Comparison of ENCODE assay signal across 18 cellular contexts in genomic region chr10:87887548-87888289, GRCh38. TPM values are rescaled to one million over a fixed set of nuclear protein-coding genes. Genes with fewer than 3 reads are reported as not detected.
DNase-seq lines count a peak whose midpoint lies in the region; ATAC-seq and TF ChIP-seq lines count a peak whose summit lies in the region.
"Had no signal": no experiment of that assay in that cellular context is flagged by ENCODE, and none has a peak within 500 bp of the region (broad histone marks: within the 10 kb centered on the region; RNA-seq: fewer than 3 reads in every experiment).

No MANE protein-coding gene starts in this region.

- H3K9ac ChIP-seq in SK-N-SH, result no peak overlapping the region
- H3K9ac ChIP-seq: BLaER1 treated with 17β-estradiol and CSF1 and Interleukin-3, amounts not matched to agents 10 nM and 100 nM had no signal

- H3K79me2 ChIP-seq in SK-N-SH (ENCODE audit: insufficient read depth), result peaks cover 100% of the 10 kb centered on the region

- POLR2A ChIA-PET in Panc1 (lab: Charles Lee) (no interaction called here), SK-N-SH (lab: Yijun Ruan, JAX) (no interaction called here)

- intact Hi-C loops in Panc1 (cut with micrococcal nuclease; ENCODE audit: unreplicated experiment), result no loop called here
- intact Hi-C loops in sciatic nerve (cut with DNase I), result no loop called here

- peaks cover 1% of the 10 kb centered on the region for H3F3A ChIP-seq in SK-N-SH (replicated peaks; ENCODE audit: insufficient read depth)

- TF ChIP-seq RAD21 in SK-N-SH (IDR thresholded peaks at IDR 0.05; ENCODE audit: low read length), result no peak

- 90% methylated on average over 2 of the region's 2 CpGs for WGBS in SK-N-SH (ENCODE audit: low lambda C conversion rate)

- peaks cover 67% of the 10 kb centered on the region for H4K20me1 ChIP-seq in SK-N-SH (ENCODE audit: insufficient read depth)

- no peaks in the 10 kb centered on the region for H3K4me1 ChIP-seq in Panc1 (ENCODE audit: control insufficient read depth, insufficient read depth, low read length)
- peaks cover 0 to 4% of the 10 kb centered on the region in 2 experiments; a peak in 2 of 4 replicates for H3K4me1 ChIP-seq in SK-N-SH (ENCODE audit: control insufficient read depth in 1 of 2, insufficient read depth in 2 of 2, low read depth in 1 of 2, low read length in 1 of 2)
- H3K4me1 ChIP-seq: BLaER1 treated with 17β-estradiol and CSF1 and Interleukin-3, amounts not matched to agents 10 nM and 100 nM had no signal

- no peak for TF ChIP-seq CTCF in Panc1 (IDR thresholded peaks at IDR 0.05)
- TF ChIP-seq CTCF in SK-N-SH (IDR thresholded peaks at IDR 0.05), result no peak

- H3K36me3 ChIP-seq in Panc1 (ENCODE audit: control insufficient read depth, insufficient read depth, low read length) (no peaks in the 10 kb centered on the region), SK-N-SH (replicated peaks in 1 of 2; ENCODE audit: control insufficient read depth in 1 of 2, insufficient read depth in 2 of 2, low read length in 1 of 2) (peaks cover 48% of the 10 kb centered on the region in 2 experiments)

- H3K9me3 ChIP-seq in Panc1 (ENCODE audit: control insufficient read depth, insufficient read depth, low read depth, low read length), result peaks cover 4% of the 10 kb centered on the region; the same call in 1 of the 2 replicates
- no peaks in the 10 kb centered on the region; the same call in 1 of the 2 replicates for H3K9me3 ChIP-seq in SK-N-SH

- H2AFZ ChIP-seq in SK-N-SH (ENCODE audit: low read depth), result no peak overlapping the region

- TF ChIP-seq EP300 in SK-N-SH (IDR thresholded peaks at IDR 0.05; ENCODE audit: borderline replicate concordance in 1 of 2, low read depth in 1 of 2, low read length in 1 of 2), result no peak

- H3K9me2 ChIP-seq in SK-N-SH, result no peaks in the 10 kb centered on the region

- CTCF ChIA-PET in Panc1 (lab: Charles Lee) (no interaction called here), SK-N-SH (lab: Yijun Ruan, JAX) (interaction anchor here (1.1 kb wide), 1 partner anchor 502 kb away, joined by 3 read pairs; no protein-coding TSS in a partner anchor)

- in situ Hi-C loops in Panc1 (cut with HindIII; ENCODE audit: low pct_unique_long_range_greater_than_20kb, low sequenced_read_pairs), result no loop called here

- ATAC-seq in Panc1 (0 out of 2 replicates have a peak, but pooled peaks have one; percentile 45), esophagus mucosa (peak; percentile 26), sciatic nerve (peak; percentile 36), GM18868 (IDR thresholded peaks at IDR 0.05; ENCODE audit: unreplicated experiment) (no peak)
- ATAC-seq: CD8-positive, alpha-beta T cell had no signal

- BruUV-seq in Panc1 (replicated peaks; lab: Mats Ljungman, UMichigan), result TSS peak; percentile 1

- no peaks in the 10 kb centered on the region for H3K27me3 ChIP-seq in Panc1 (ENCODE audit: control insufficient read depth, insufficient read depth, low read length)
- H3K27me3 ChIP-seq in SK-N-SH (ENCODE audit: insufficient read depth), result no peaks in the 10 kb centered on the region
- H3K27me3 ChIP-seq: BLaER1 treated with 17β-estradiol and CSF1 and Interleukin-3, amounts not matched to agents 10 nM and 100 nM had no signal

- no peak overlapping the region for H3K4me3 ChIP-seq in Panc1 (ENCODE audit: low read depth in 2 of 2, low read length in 2 of 2)
- H3K4me3 ChIP-seq in SK-N-SH (ENCODE audit: low read depth in 2 of 2, low read length in 1 of 2), result no peak overlapping the region
- H3K4me3 ChIP-seq: BLaER1 treated with 17β-estradiol and CSF1 and Interleukin-3, amounts not matched to agents 10 nM and 100 nM had no signal

- H3K4me2 ChIP-seq in SK-N-SH, result no peak overlapping the region
- H3K4me2 ChIP-seq: BLaER1 treated with 17β-estradiol and CSF1 and Interleukin-3, amounts not matched to agents 10 nM and 100 nM had no signal

- H3K27ac ChIP-seq in Panc1 (ENCODE audit: low read length), result no peak overlapping the region
- H3K27ac ChIP-seq in SK-N-SH (ENCODE audit: low read depth in 2 of 2, low read length in 1 of 2), result no peak overlapping the region
- H3K27ac ChIP-seq: BLaER1 treated with 17β-estradiol and CSF1 and Interleukin-3, amounts not matched to agents 10 nM and 100 nM had no signal

- DNase-seq in Panc1 (ENCODE audit: low read depth, low spot score), result no peak
- DNase-seq in sciatic nerve (ENCODE audit: low spot score), result no peak
- DNase-seq in SK-N-SH, result no peak
- DNase-seq in ureter (ENCODE audit: low spot score), result no peak
- DNase-seq: Calu3; CD8-positive, alpha-beta T cell; DMS53; KBM-7; NCI-H1105 treated with DMSO at 0.1 percent for 48 hours; NCI-H1694; NCI-H2081 treated with DMSO at 0.1 percent for 48 hours; NCI-H446 treated with DMSO at 0.1 percent for 48 hours; NK-92 treated with Interleukin-12 subunit alpha and Interleukin-12 subunit beta, amount 100 ng/mL, for 24 hours; SIG-M5 had no signal

- TF ChIP-seq POLR2A in GM18526 (IDR thresholded peaks at IDR 0.05; ENCODE audit: extremely low read depth, insufficient read length), result peak; percentile 7

TF ChIP-seq in SK-N-SH, 30 proteins besides CTCF, POLR2A, EP300 and RAD21:
- TF ChIP-seq FOXM1 (IDR thresholded peaks at IDR 0.05; ENCODE audit: low read depth) (no peak), TCF12 (IDR thresholded peaks at IDR 0.05) (no peak), EZH2phosphoT487 (IDR thresholded peaks at IDR 0.05; ENCODE audit: borderline replicate concordance, low read depth) (no peak), POLR2AphosphoS5 (IDR thresholded peaks at IDR 0.05; ENCODE audit: low read depth, low read length) (no peak), FOSL2 (IDR thresholded peaks at IDR 0.05; ENCODE audit: borderline replicate concordance, low read depth) (no peak), JUND (IDR thresholded peaks at IDR 0.05) (no peak), SMC3 (IDR thresholded peaks at IDR 0.05; ENCODE audit: low read depth, low read length) (no peak), RCOR1 (IDR thresholded peaks at IDR 0.05; ENCODE audit: low read length) (no peak), CHD2 (IDR thresholded peaks at IDR 0.05; ENCODE audit: low read length, partially characterized antibody) (no peak), USF2 (IDR thresholded peaks at IDR 0.05; ENCODE audit: borderline replicate concordance, low read depth, low read length) (no peak), MAX (IDR thresholded peaks at IDR 0.05; ENCODE audit: low read depth) (no peak), MXI1 (IDR thresholded peaks at IDR 0.05; ENCODE audit: low read depth, low read length) (no peak), NFIC (IDR thresholded peaks at IDR 0.05; ENCODE audit: borderline replicate concordance) (no peak), RXRA (IDR thresholded peaks at IDR 0.05; ENCODE audit: borderline replicate concordance, low read depth) (no peak), GATA2 (CRISPR knock-in tag; IDR thresholded peaks at IDR 0.05) (no peak)

RNA-seq across cellular contexts. Expression of gene PTEN, which starts 24.3 kb away (rescaled TPM):
- total RNA-seq in Panc1 (2021; ENCODE audit: unreplicated experiment) (88.9 TPM), esophagus mucosa (77.0 TPM), sciatic nerve (139 TPM), ureter (159 TPM)
- polyA plus RNA-seq in Panc1 (2012; ENCODE audit: insufficient read length), result 30.9 TPM
- polyA plus RNA-seq in SK-N-SH (2012; rRNA removed), result 12.8 and 13.1 TPM in 2 replicates
- 15.4 and 25.8 TPM in 2 replicates for polyA plus RNA-seq in SK-N-SH (2012; cell fraction: cytosol; rRNA removed)
- 8.4 and 14.2 TPM in 2 replicates for polyA plus RNA-seq in SK-N-SH (2012; cell fraction: nucleus; rRNA removed)

RNA-seq across cellular contexts. Expression of gene KLLN, which starts 24.4 kb away (rescaled TPM):
- total RNA-seq in Panc1 (2021; ENCODE audit: unreplicated experiment) (1.3 TPM), esophagus mucosa (0.60 TPM), sciatic nerve (0.98 TPM), ureter (2.1 TPM)
- polyA plus RNA-seq in Panc1 (2012; ENCODE audit: insufficient read length), result 0.67 TPM
- 0.83 and 1.2 TPM in 2 replicates for polyA plus RNA-seq in SK-N-SH (2012; rRNA removed)
- polyA plus RNA-seq in SK-N-SH (2012; cell fraction: cytosol; rRNA removed), result 0.86 and 1.0 TPM in 2 replicates
- polyA plus RNA-seq in SK-N-SH (2012; cell fraction: nucleus; rRNA removed), result 0.51 and 0.54 TPM in 2 replicates
